ENCODE assay signal across 9 cellular contexts in genomic region chr19:38142176-38143035, GRCh38.
DNase-seq lines count a peak whose midpoint lies in the region; ATAC-seq, FAIRE-seq and TF ChIP-seq lines count a peak whose summit lies in the region.
"Had no signal": no experiment of that assay in that cellular context is flagged by ENCODE, and none has a peak within 500 bp of the region (broad histone marks: within the 10 kb centered on the region; RNA-seq: fewer than 3 reads in every experiment).

No MANE protein-coding gene starts in this region.

- POLR2A ChIA-PET in AG04450 (lab: Yijun Ruan, JAX): interaction anchor here (0.7 to 1.1 kb wide), 2 partner anchors 41 to 246 kb away, joined by 3 read pairs; partner anchors contain the start of genes GGN and SPRED3

- no peaks in the 10 kb centered on the region for H3K27me3 ChIP-seq in AG04450 (ENCODE audit: control insufficient read depth, insufficient read depth, low read length)
- H3K27me3 ChIP-seq in tibial artery: no peaks in the 10 kb centered on the region

- no peak overlapping the region for H3K4me3 Mint-ChIP-seq in natural killer cell treated with Interleukin-12 subunit alpha and Interleukin-12 subunit beta and Interleukin-15 and Interleukin-18, amount 100 ng/mL, for 72 hours

- no peak for DNase-seq in AG04450 (ENCODE audit: low read depth, low spot score)
- peak; percentile 50 for DNase-seq in GM19239 (ENCODE audit: insufficient read length, low spot score)
- DNase-seq in NCI-H510A treated with DMSO at 0.1 percent for 48 hours (lab: John Stamatoyannopoulos, UW): peak; percentile 54
- peak; percentile 5 for DNase-seq in activated CD8-positive, alpha-beta memory T cell treated with anti-CD3 and anti-CD28 coated beads, Interleukin-2, amount 50 U/mL, for 24 hours (ENCODE audit: extremely low read depth)
- peak; percentile 27 for DNase-seq in fibroblast of gingiva (ENCODE audit: low read depth)
- DNase-seq in natural killer cell treated with Interleukin-12 subunit alpha and Interleukin-12 subunit beta and Interleukin-15 and Interleukin-18, amount 100 ng/mL, for 72 hours (ENCODE audit: low spot score): no peak
- DNase-seq in tibial artery: peak in 1 of 2 donors; percentile 55

- CTCF ChIA-PET in AG04450 (lab: Charles Lee): interaction anchor here (0.5 to 5.0 kb wide), 18 partner anchors 9 to 248 kb away, joined by 3 to 31 read pairs (median 4); partner anchors contain the start of genes SIPA1L3 and WDR87

- intact Hi-C loops in tibial artery (cut with DNase I; ENCODE audit: low total_unique reads): no loop called here

- no peaks in the 10 kb centered on the region for H3K9me3 Mint-ChIP-seq in natural killer cell treated with Interleukin-12 subunit alpha and Interleukin-12 subunit beta and Interleukin-15 and Interleukin-18, amount 100 ng/mL, for 72 hours

- TF ChIP-seq CTCF in AG04450 (IDR thresholded peaks at IDR 0.05; ENCODE audit: low read depth, low read length) (peak; percentile 87), tibial artery (IDR thresholded peaks at IDR 0.05) (peak; percentile 40 to 45)

- no peak overlapping the region for H3K27ac Mint-ChIP-seq in natural killer cell treated with Interleukin-12 subunit alpha and Interleukin-12 subunit beta and Interleukin-15 and Interleukin-18, amount 100 ng/mL, for 72 hours

- H3K4me1 ChIP-seq in tibial artery: no peaks in the 10 kb centered on the region

- H3K27ac ChIP-seq in AG04450 (ENCODE audit: low read depth, low read length) (peak overlapping the region; percentile 2), tibial artery (no peak overlapping the region)

- H3K4me1 Mint-ChIP-seq in natural killer cell treated with Interleukin-12 subunit alpha and Interleukin-12 subunit beta and Interleukin-15 and Interleukin-18, amount 100 ng/mL, for 72 hours (ENCODE audit: low read depth in 2 of 2): peaks cover 5 to 12% of the 10 kb centered on the region in 2 donors

- no peaks in the 10 kb centered on the region for H3K27me3 Mint-ChIP-seq in natural killer cell treated with Interleukin-12 subunit alpha and Interleukin-12 subunit beta and Interleukin-15 and Interleukin-18, amount 100 ng/mL, for 72 hours

- H3K36me3 Mint-ChIP-seq in natural killer cell treated with Interleukin-12 subunit alpha and Interleukin-12 subunit beta and Interleukin-15 and Interleukin-18, amount 100 ng/mL, for 72 hours: no peaks in the 10 kb centered on the region

- H3K9me3 ChIP-seq in AG04450 (ENCODE audit: control insufficient read depth, insufficient read depth, low read length) (no peaks in the 10 kb centered on the region), tibial artery (no peaks in the 10 kb centered on the region)

- FAIRE-seq in GM19239 (lab: Jason Lieb, UNC): no peak
- FAIRE-seq: islet of Langerhans had no signal

- ATAC-seq in natural killer cell treated with Interleukin-12 subunit alpha and Interleukin-12 subunit beta and Interleukin-15 and Interleukin-18, amount 100 ng/mL, for 72 hours: peak; percentile 59 to 63
- ATAC-seq in HG03039 (IDR thresholded peaks at IDR 0.05; ENCODE audit: unreplicated experiment): no peak

- H3K4me3 ChIP-seq in AG04450 (ENCODE audit: low read depth, low read length) (no peak overlapping the region), tibial artery (no peak overlapping the region)

- peaks cover 0 to 51% (median 0%) of the 10 kb centered on the region in 3 donors for H3K36me3 ChIP-seq in tibial artery

Comparison
In these comparisons a context has a peak if more than half of its experiments do, and no peak if none do; other contexts are left out.
1. DNase-seq: peak in GM19239 (single experiment), NCI-H510A treated with DMSO at 0.1 percent for 48 hours (single experiment), activated CD8-positive, alpha-beta memory T cell treated with anti-CD3 and anti-CD28 coated beads, Interleukin-2, amount 50 U/mL, for 24 hours (single experiment) and fibroblast of gingiva (single experiment); none in AG04450 (single experiment) and natural killer cell treated with Interleukin-12 subunit alpha and Interleukin-12 subunit beta and Interleukin-15 and Interleukin-18, amount 100 ng/mL, for 72 hours (single experiment).